ENCODE assay signal across 1 cellular context in the genomic region with DNA sequence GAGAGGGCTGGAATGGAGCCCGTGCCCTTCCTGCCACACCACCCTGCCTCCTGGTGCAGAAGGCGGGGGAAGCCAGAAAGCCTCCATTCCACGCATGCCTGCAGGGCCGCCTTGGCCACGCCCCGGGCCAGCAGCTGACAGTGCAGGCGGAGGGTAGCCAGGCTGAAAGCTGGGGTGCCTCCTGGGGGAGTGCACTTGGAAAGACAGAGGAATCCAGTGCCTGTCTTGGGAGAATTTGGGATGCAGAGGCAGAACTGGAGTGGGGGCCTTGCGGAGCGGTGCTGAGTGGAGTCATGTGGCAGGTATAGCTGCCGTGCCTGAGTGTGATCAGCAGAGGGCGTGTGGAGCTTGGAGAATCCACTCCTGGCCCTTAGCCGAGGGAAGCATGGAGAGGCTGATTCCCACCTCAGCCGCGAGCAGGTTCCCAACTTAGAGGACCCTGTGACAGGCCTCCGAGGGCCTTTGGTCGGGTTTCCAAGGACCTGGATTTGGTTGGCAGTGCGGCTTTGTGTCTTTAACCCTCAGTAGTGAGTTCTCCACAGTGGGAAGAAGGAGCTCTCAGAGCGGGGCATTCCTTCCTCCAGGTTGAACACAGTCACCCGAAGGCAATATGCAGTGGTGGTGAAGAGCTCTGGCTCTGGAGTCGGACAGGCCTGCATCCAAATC.
TF ChIP-seq lines count a peak whose summit lies in the region.

No MANE protein-coding gene starts in this region.

TF ChIP-seq in HEK293, 187 proteins besides CTCF, POLR2A, EP300 and RAD21 (continued from another document):
- no peak for TF ChIP-seq ZBTB11 (tag by site-specific recombination; conservative IDR thresholded peaks at IDR 0.05; ENCODE audit: low read depth)
- TF ChIP-seq ZXDB (tag by site-specific recombination; IDR thresholded peaks at IDR 0.05), result 0 out of 2 replicates have a peak, but pooled peaks have one; percentile 23
- TF ChIP-seq KLF8 (tag by site-specific recombination; IDR thresholded peaks at IDR 0.05), result peak; percentile 58
- no peak for TF ChIP-seq ZNF621 (tag by site-specific recombination; IDR thresholded peaks at IDR 0.05)
- peak; percentile 68; the same call in 1 of the 2 replicates for TF ChIP-seq ZBTB17 (tag by site-specific recombination; IDR thresholded peaks at IDR 0.05)
- TF ChIP-seq, protein P1, sequence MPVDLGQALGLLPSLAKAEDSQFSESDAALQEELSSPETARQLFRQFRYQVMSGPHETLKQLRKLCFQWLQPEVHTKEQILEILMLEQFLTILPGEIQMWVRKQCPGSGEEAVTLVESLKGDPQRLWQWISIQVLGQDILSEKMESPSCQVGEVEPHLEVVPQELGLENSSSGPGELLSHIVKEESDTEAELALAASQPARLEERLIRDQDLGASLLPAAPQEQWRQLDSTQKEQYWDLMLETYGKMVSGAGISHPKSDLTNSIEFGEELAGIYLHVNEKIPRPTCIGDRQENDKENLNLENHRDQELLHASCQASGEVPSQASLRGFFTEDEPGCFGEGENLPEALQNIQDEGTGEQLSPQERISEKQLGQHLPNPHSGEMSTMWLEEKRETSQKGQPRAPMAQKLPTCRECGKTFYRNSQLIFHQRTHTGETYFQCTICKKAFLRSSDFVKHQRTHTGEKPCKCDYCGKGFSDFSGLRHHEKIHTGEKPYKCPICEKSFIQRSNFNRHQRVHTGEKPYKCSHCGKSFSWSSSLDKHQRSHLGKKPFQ (tag by site-specific recombination; IDR thresholded peaks at IDR 0.05), result no peak
- no peak for TF ChIP-seq GLIS2 (tag by site-specific recombination; IDR thresholded peaks at IDR 0.05)
- TF ChIP-seq ZNF747 (tag by site-specific recombination; IDR thresholded peaks at IDR 0.05), result no peak
- no peak for TF ChIP-seq ZBTB49 (tag by site-specific recombination; IDR thresholded peaks at IDR 0.05; ENCODE audit: low read depth)
- no peak for TF ChIP-seq ZNF112 (tag by site-specific recombination; IDR thresholded peaks at IDR 0.05)
- no peak for TF ChIP-seq ZNF76 (tag by site-specific recombination; IDR thresholded peaks at IDR 0.05; ENCODE audit: borderline replicate concordance, low read depth)
